In the genomic region with DNA sequence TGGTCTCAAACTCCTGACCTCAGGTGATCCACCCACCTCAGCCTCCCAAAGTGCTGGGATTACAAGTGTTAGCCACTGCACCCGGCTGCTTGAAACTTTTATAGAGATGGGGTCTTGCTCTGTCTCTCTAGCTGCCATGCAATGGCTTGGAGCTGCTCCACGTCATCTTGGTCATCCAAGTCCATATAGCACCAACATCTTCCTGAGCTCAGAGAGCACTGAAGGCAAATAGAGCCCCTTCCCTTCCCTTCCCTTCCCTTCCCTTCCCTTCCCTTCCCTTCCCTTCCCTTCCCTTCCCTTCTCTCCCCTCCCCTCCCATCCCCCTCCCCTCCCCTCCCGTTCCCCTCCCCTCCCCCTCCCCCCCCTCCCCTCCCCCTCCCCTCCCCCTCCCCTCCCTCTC, we compare ENCODE assay signal across 13 cellular contexts. TPM values are rescaled to one million over a fixed set of nuclear protein-coding genes. Genes with fewer than 3 reads are reported as not detected.
"Had no signal": no experiment of that assay in that cellular context is flagged by ENCODE, and none has a peak within 500 bp of the region (broad histone marks: within the 10 kb centered on the region; RNA-seq: fewer than 3 reads in every experiment).

No MANE protein-coding gene starts in this region.

RNA-seq across cellular contexts. Expression of a gene that starts 22.5 kb away (rescaled TPM):
- total RNA-seq: activated B cell treated with CpG ODN at 0.5 μM for 24 hours; activated CD4-positive, alpha-beta memory T cell treated with anti-CD3 and anti-CD28 coated beads for 36 hours; activated CD4-positive, alpha-beta memory T cell treated with anti-CD3 and anti-CD28 coated beads, Interleukin-2, amount 10 ng/mL, durations not matched to agents 7 days and 5 days; activated CD4-positive, alpha-beta T cell treated with anti-CD3 and anti-CD28 coated beads for 36 hours; activated CD4-positive, alpha-beta T cell treated with anti-CD3 and anti-CD28 coated beads, Interleukin-2, amount 10 ng/mL, durations not matched to agents 7 days and 5 days; activated CD8-positive, alpha-beta memory T cell treated with anti-CD3 and anti-CD28 coated beads for 36 hours; activated CD8-positive, alpha-beta memory T cell treated with anti-CD3 and anti-CD28 coated beads, Interleukin-2, amount 10 ng/mL, durations not matched to agents 7 days and 5 days; activated CD8-positive, alpha-beta T cell treated with anti-CD3 and anti-CD28 coated beads for 36 hours; activated CD8-positive, alpha-beta T cell treated with anti-CD3 and anti-CD28 coated beads, Interleukin-2, amount 10 ng/mL, durations not matched to agents 7 days and 5 days; T-cell; T-helper 1 cell treated with Interleukin-12 subunit alpha and Interleukin-12 subunit beta and Interleukin-4 antibody, amounts not matched to agents 30 ng/mL and 1 ng/mL, for 36 hours; T-helper 17 cell; T-helper 2 cell treated with Interferon-gamma antibody and Interleukin-4, amounts not matched to agents 100 ng/mL and 5 ng/mL, for 36 hours had no signal
